Comparison of ENCODE assay signal across 8 cellular contexts in genomic region chr19:14081797-14082674, GRCh38. TPM values are rescaled to one million over a fixed set of nuclear protein-coding genes. Genes with fewer than 3 reads are reported as not detected.
DNase-seq lines count a peak whose midpoint lies in the region; ATAC-seq and TF ChIP-seq lines count a peak whose summit lies in the region.

No MANE protein-coding gene starts in this region.

- H3K36me3 Mint-ChIP-seq in CD4-positive, alpha-beta memory T cell = peaks cover 0 to 2% of the 10 kb centered on the region in 2 donors

- no peaks in the 10 kb centered on the region for H3K9me3 ChIP-seq in CD4-positive, alpha-beta memory T cell (ENCODE audit: control insufficient read depth in 1 of 2, low read length in 2 of 2)
- no peaks in the 10 kb centered on the region for H3K9me3 ChIP-seq in mucosa of stomach (ENCODE audit: control insufficient read depth, low read length)

- intact Hi-C loops in CD4-positive, alpha-beta memory T cell (cut with micrococcal nuclease) = loop anchor here (1.0 to 5.0 kb wide), 6 partner anchors 8 to 930 kb away; partner anchors contain the start of genes C19orf53, DDX39A, IER2 and PRKACA

- peak in 4 of 5 donors; percentile 25 to 79 (median 40) for DNase-seq in CD4-positive, alpha-beta memory T cell
- peak; percentile 44 for DNase-seq in RKO (ENCODE audit: low spot score)
- DNase-seq in coronary artery (ENCODE audit: low spot score) = no peak
- DNase-seq in middle frontal gyrus (ENCODE audit: extremely low spot score, low spot score) = no peak

- H3K27me3 ChIP-seq in CD4-positive, alpha-beta memory T cell (ENCODE audit: insufficient read depth, low read length) = no peaks in the 10 kb centered on the region
- no peaks in the 10 kb centered on the region for H3K27me3 ChIP-seq in mucosa of stomach (ENCODE audit: control insufficient read depth, insufficient read depth, low read length)

- no peaks in the 10 kb centered on the region for H3K9me3 Mint-ChIP-seq in CD4-positive, alpha-beta memory T cell

- peaks cover 18% of the 10 kb centered on the region for H3K4me1 ChIP-seq in CD4-positive, alpha-beta memory T cell (ENCODE audit: insufficient read depth, low read length)
- H3K4me1 ChIP-seq in mucosa of stomach (ENCODE audit: control insufficient read depth, insufficient read depth, low read length) (peaks cover 38% of the 10 kb centered on the region), urinary bladder (ENCODE audit: insufficient read depth) (no peaks in the 10 kb centered on the region)

- peak overlapping the region; percentile 96 for H3K9ac ChIP-seq in mucosa of stomach (ENCODE audit: low read length)

- no peaks in the 10 kb centered on the region for H3K36me3 ChIP-seq in CD4-positive, alpha-beta memory T cell (ENCODE audit: insufficient read depth, low read length)
- H3K36me3 ChIP-seq in mucosa of stomach (ENCODE audit: control insufficient read depth, insufficient read depth, low read length) (no peaks in the 10 kb centered on the region), urinary bladder (ENCODE audit: insufficient read depth) (no peaks in the 10 kb centered on the region)

- WGBS in urinary bladder = 23% methylated on average over 24 of the region's 24 CpGs

- TF ChIP-seq CTCF in coronary artery (IDR thresholded peaks at IDR 0.05) = no peak

- peak overlapping the region; percentile 61 to 74 for H3K4me3 ChIP-seq in CD4-positive, alpha-beta memory T cell (ENCODE audit: low read length in 2 of 2)
- H3K4me3 ChIP-seq in coronary artery = peak overlapping the region; percentile 95
- peak overlapping the region; percentile 67 for H3K4me3 ChIP-seq in mucosa of stomach (ENCODE audit: low read length)
- H3K4me3 ChIP-seq in urinary bladder (ENCODE audit: low read depth, low read length) = peak overlapping the region; percentile 71

- POLR2A ChIA-PET in CD4-positive, alpha-beta memory T cell (lab: Charles Lee; ENCODE audit: partially characterized antibody) = interaction anchor here (1.0 to 3.6 kb wide), 18 partner anchors 8 to 930 kb away, joined by 3 to 25 read pairs (median 8); partner anchors contain the start of genes ADGRE5, ASF1B, C19orf53 and DCAF15

- H3K4me1 Mint-ChIP-seq in CD4-positive, alpha-beta memory T cell = peaks cover 5 to 28% (median 17%) of the 10 kb centered on the region in 4 donors

- no peaks in the 10 kb centered on the region for H3K27me3 Mint-ChIP-seq in CD4-positive, alpha-beta memory T cell

- CTCF ChIA-PET in CD4-positive, alpha-beta memory T cell (lab: Charles Lee; ENCODE audit: partially characterized antibody) = interaction anchor here (0.8 to 2.1 kb wide), 9 partner anchors 8 to 398 kb away, joined by 3 to 9 read pairs (median 5); partner anchors contain the start of genes ASF1B, IL27RA and MISP3

- peak overlapping the region; percentile 87 to 97 (median 92) for H3K4me3 Mint-ChIP-seq in CD4-positive, alpha-beta memory T cell

- H3K27ac ChIP-seq in CD4-positive, alpha-beta memory T cell (ENCODE audit: low read depth, low read length) = peak overlapping the region; percentile 68
- H3K27ac ChIP-seq in coronary artery = peak overlapping the region; percentile 75 to 98
- H3K27ac ChIP-seq in urinary bladder (ENCODE audit: low read depth) = peak overlapping the region; percentile 79

- H3K27ac Mint-ChIP-seq in CD4-positive, alpha-beta memory T cell = peak overlapping the region; percentile 84 to 98 (median 95)

- ATAC-seq in GM21786 (IDR thresholded peaks at IDR 0.05; ENCODE audit: unreplicated experiment) = peak; percentile 9
- ATAC-seq in HG03108 (IDR thresholded peaks at IDR 0.05; ENCODE audit: unreplicated experiment) = no peak

RNA-seq across cellular contexts. Expression of gene C19orf67, which starts 3.5 kb away (rescaled TPM):
- total RNA-seq in CD4-positive, alpha-beta memory T cell = under 1 TPM in 1 of 2 experiments, not detected in 1; 0.55 TPM
- polyA plus RNA-seq in CD4-positive, alpha-beta memory T cell = not detected
- not detected for total RNA-seq in urinary bladder
- not detected for polyA plus RNA-seq in urinary bladder

RNA-seq across cellular contexts. Expression of gene SAMD1, which starts 8.5 kb away (rescaled TPM):
- 10 to 100 TPM; 36.7 to 43.3 TPM for total RNA-seq in CD4-positive, alpha-beta memory T cell
- polyA plus RNA-seq in CD4-positive, alpha-beta memory T cell = 1 to 10 TPM in 1 of 2 donors, under 1 TPM in 1; 0.16 to 2.4 TPM
- 16.0 TPM for total RNA-seq in urinary bladder
- polyA plus RNA-seq in urinary bladder = 50.5 TPM

RNA-seq across cellular contexts. Expression of gene MISP3, which starts 9.4 kb away (rescaled TPM):
- 1 to 10 TPM; 1.3 to 1.6 TPM for total RNA-seq in CD4-positive, alpha-beta memory T cell
- 1 to 10 TPM in 1 of 2 donors, under 1 TPM in 1; 0.68 to 1.1 TPM for polyA plus RNA-seq in CD4-positive, alpha-beta memory T cell
- total RNA-seq in urinary bladder = 0.21 TPM
- 2.6 TPM for polyA plus RNA-seq in urinary bladder

RNA-seq across cellular contexts. Expression of gene PALM3, which starts 20.2 kb away (rescaled TPM):
- total RNA-seq in CD4-positive, alpha-beta memory T cell = not detected
- not detected for polyA plus RNA-seq in CD4-positive, alpha-beta memory T cell
- total RNA-seq in urinary bladder = 0.90 TPM
- 2.8 TPM for polyA plus RNA-seq in urinary bladder

RNA-seq across cellular contexts. Expression of gene PRKACA, which starts 35.5 kb away (rescaled TPM):
- 10 to 100 TPM; 48.9 to 51.7 TPM for total RNA-seq in CD4-positive, alpha-beta memory T cell
- polyA plus RNA-seq in CD4-positive, alpha-beta memory T cell = 1 to 10 TPM in 1 of 2 donors, under 1 TPM in 1; 0.42 to 2.2 TPM
- 41.8 TPM for total RNA-seq in urinary bladder
- polyA plus RNA-seq in urinary bladder = 91.4 TPM

Comparison
In these comparisons a context has a peak if more than half of its experiments do, and no peak if none do; other contexts are left out.
1. DNase-seq: peak in CD4-positive, alpha-beta memory T cell (4 of 5) and RKO (single experiment); none in coronary artery (single experiment) and middle frontal gyrus (single experiment).
2. Peak in every context shown above with its lines, with median percentiles within 50 percentile points of each other: H3K27ac ChIP-seq and H3K4me3 ChIP-seq.